ENCODE assay signal across 19 cellular contexts in genomic region chr1:20342294-20343148, GRCh38. TPM values are rescaled to one million over a fixed set of nuclear protein-coding genes. Genes with fewer than 3 reads are reported as not detected.
DNase-seq lines count a peak whose midpoint lies in the region; ATAC-seq, FAIRE-seq and TF ChIP-seq lines count a peak whose summit lies in the region.
"Had no signal": no experiment of that assay in that cellular context is flagged by ENCODE, and none has a peak within 500 bp of the region (broad histone marks: within the 10 kb centered on the region; RNA-seq: fewer than 3 reads in every experiment).

No MANE protein-coding gene starts in this region.

- no peaks in the 10 kb centered on the region for H3K79me2 ChIP-seq in HepG2 (ENCODE audit: insufficient read depth, low read length)

- no peaks in the 10 kb centered on the region for H3K9me3 Mint-ChIP-seq in type B pancreatic cell

- H3K27ac ChIP-seq in heart right ventricle (no peak overlapping the region), WERI-Rb-1 (no peak overlapping the region), iPS-20b (ENCODE audit: low read length) (no peak overlapping the region), suprapubic skin (no peak overlapping the region), HepG2 (ENCODE audit: extremely low read length, insufficient read depth, low read length) (no peak overlapping the region)
- H3K27ac ChIP-seq: adrenal gland, RWPE1, tibial artery had no signal

- H3K9me3 ChIP-seq in heart right ventricle (peaks cover 0 to 10% (median 0%) of the 10 kb centered on the region in 11 donors), WERI-Rb-1 (ENCODE audit: severe bottlenecking) (no peaks in the 10 kb centered on the region), iPS-20b (ENCODE audit: insufficient read depth, low read depth, low read length) (no peaks in the 10 kb centered on the region), suprapubic skin (no peaks in the 10 kb centered on the region), HepG2 (ENCODE audit: low read length) (no peaks in the 10 kb centered on the region)
- H3K9me3 ChIP-seq: adrenal gland, tibial artery had no signal

- ATAC-seq in heart right ventricle (peak in 3 of 8 donors; percentile 8 to 40 (median 20)), HepG2 (no peak; the same call in 2 of the 3 replicates), HG02884 (IDR thresholded peaks at IDR 0.05; ENCODE audit: unreplicated experiment) (no peak)

- TF ChIP-seq POLR2A in suprapubic skin (IDR thresholded peaks at IDR 0.05) (no peak), HepG2 (IDR thresholded peaks at IDR 0.05; ENCODE audit: insufficient read depth in 1 of 2, low read depth in 2 of 2, low read length in 2 of 2) (no peak)

- no peak overlapping the region for H2AFZ ChIP-seq in HepG2 (ENCODE audit: low read length)

- H3K9ac ChIP-seq in iPS-20b (ENCODE audit: low read depth, low read length) (no peak overlapping the region), HepG2 (ENCODE audit: insufficient read depth, low read depth, low read length) (no peak overlapping the region)

- 52% methylated on average over 17 of the region's 17 CpGs for WGBS in heart right ventricle, 2 donors
- WGBS in suprapubic skin = 71% methylated on average over 8 of the region's 17 CpGs
- 48% methylated on average over 12 of the region's 17 CpGs for WGBS in HepG2 (ENCODE audit: low lambda C conversion rate)

- no peak for FAIRE-seq in HepG2 (lab: Jason Lieb, UNC)
- FAIRE-seq: colon, GM18507 had no signal

- no peak for TF ChIP-seq RAD21 in HepG2 (CRISPR knock-in tag; IDR thresholded peaks at IDR 0.05)

- H3K36me3 ChIP-seq in heart right ventricle = no peaks in the 10 kb centered on the region
- H3K36me3 ChIP-seq in WERI-Rb-1 = no peaks in the 10 kb centered on the region
- no peaks in the 10 kb centered on the region for H3K36me3 ChIP-seq in iPS-20b (ENCODE audit: insufficient read depth, low read depth, low read length)
- H3K36me3 ChIP-seq in suprapubic skin = no peaks in the 10 kb centered on the region
- H3K36me3 ChIP-seq in HepG2 (replicated peaks in 1 of 2; ENCODE audit: control insufficient read depth in 1 of 2, insufficient read depth in 2 of 2, low read length in 2 of 2) = no peaks in the 10 kb centered on the region
- H3K36me3 ChIP-seq: adrenal gland, tibial artery had no signal

- peaks cover 0 to 36% (median 22%) of the 10 kb centered on the region in 7 donors for H3K27me3 ChIP-seq in heart right ventricle
- no peaks in the 10 kb centered on the region for H3K27me3 ChIP-seq in WERI-Rb-1 (ENCODE audit: insufficient read depth, low read depth, severe bottlenecking)
- peaks cover 19% of the 10 kb centered on the region for H3K27me3 ChIP-seq in iPS-20b (ENCODE audit: insufficient read depth, low read length)
- peaks cover 50% of the 10 kb centered on the region for H3K27me3 ChIP-seq in suprapubic skin
- H3K27me3 ChIP-seq in HepG2 (ENCODE audit: control insufficient read depth in 1 of 2, insufficient read depth in 2 of 2, low read length in 2 of 2) = peaks cover 1 to 7% of the 10 kb centered on the region in 2 experiments; a peak in 1 of 5 replicates
- H3K27me3 ChIP-seq: adrenal gland had no signal

- no peak overlapping the region for H3K4me3 Mint-ChIP-seq in type B pancreatic cell
- H3K4me3 Mint-ChIP-seq: T-helper 1 cell treated with Interleukin-12 subunit alpha and Interleukin-12 subunit beta and Interleukin-4 antibody, amounts not matched to agents 30 μg/mL and 1 μg/mL, for 36 hours had no signal

- POLR2A ChIA-PET in HepG2 (lab: Yijun Ruan, JAX) = no interaction called here

- peak overlapping the region in 7 of 10 donors; percentile 12 to 40 (median 30) for H3K4me3 ChIP-seq in heart right ventricle
- H3K4me3 ChIP-seq in WERI-Rb-1 (ENCODE audit: low read depth, low read length) = peak overlapping the region; percentile 43
- H3K4me3 ChIP-seq in iPS-20b (ENCODE audit: low read length) = peak overlapping the region; percentile 60; the same call in 1 of the 2 replicates
- peak overlapping the region; percentile 35 for H3K4me3 ChIP-seq in suprapubic skin
- no peak overlapping the region for H3K4me3 ChIP-seq in HepG2 (replicated peaks in 1 of 3; ENCODE audit: insufficient read depth in 1 of 3, low read depth in 2 of 3, low read length in 3 of 3)

- H3K4me1 ChIP-seq in heart right ventricle = peaks cover 0 to 6% (median 0%) of the 10 kb centered on the region in 9 donors
- peaks cover 3% of the 10 kb centered on the region; the same call in 1 of the 2 replicates for H3K4me1 ChIP-seq in iPS-20b (ENCODE audit: insufficient read depth, low read length)
- peaks cover 8% of the 10 kb centered on the region for H3K4me1 ChIP-seq in suprapubic skin
- no peaks in the 10 kb centered on the region for H3K4me1 ChIP-seq in HepG2 (ENCODE audit: insufficient read depth, low read length)

- in situ Hi-C loops in HepG2 (cut with HindIII; ENCODE audit: extremely low pct_ligation_motif_present, low pct_unique_long_range_greater_than_20kb) = no loop called here

- no TSS peak for BruUV-seq in HepG2 (replicated peaks; lab: Mats Ljungman, UMichigan)

- H3K4me2 ChIP-seq in HepG2 (ENCODE audit: low read depth, low read length) = no peak overlapping the region

- peaks cover 34% of the 10 kb centered on the region for H3K27me3 Mint-ChIP-seq in type B pancreatic cell

- intact Hi-C loops in heart right ventricle (cut with DNase I) = no loop called here
- intact Hi-C loops in cardiac septum (cut with DNase I) = no loop called here
- intact Hi-C loops in HepG2 (cut with micrococcal nuclease; ENCODE audit: unreplicated experiment) = no loop called here

- no peak for TF ChIP-seq CTCF in heart right ventricle (IDR thresholded peaks at IDR 0.05)
- TF ChIP-seq CTCF in WERI-Rb-1 (IDR thresholded peaks at IDR 0.05; ENCODE audit: low read depth, low read length) = no peak
- no peak for TF ChIP-seq CTCF in suprapubic skin (IDR thresholded peaks at IDR 0.05)
- TF ChIP-seq CTCF in HepG2 (CRISPR knock-in tag; IDR thresholded peaks at IDR 0.05) = no peak
- no peak for TF ChIP-seq CTCF in type B pancreatic cell (conservative IDR thresholded peaks at IDR 0.05)

- no peaks in the 10 kb centered on the region for H3K36me3 Mint-ChIP-seq in type B pancreatic cell

- no peak for TF ChIP-seq EP300 in suprapubic skin (IDR thresholded peaks at IDR 0.05)
- TF ChIP-seq EP300 in HepG2 (IDR thresholded peaks at IDR 0.05; ENCODE audit: low read depth in 2 of 2, low read length in 2 of 2) = no peak
- TF ChIP-seq EP300 in HepG2 (CRISPR knock-in tag; IDR thresholded peaks at IDR 0.05; ENCODE audit: borderline replicate concordance) = no peak

- peaks cover 4% of the 10 kb centered on the region for H3K4me1 Mint-ChIP-seq in type B pancreatic cell (ENCODE audit: unreplicated experiment)

- H3K27ac Mint-ChIP-seq in type B pancreatic cell = no peak overlapping the region
- H3K27ac Mint-ChIP-seq: naive thymus-derived CD4-positive, alpha-beta T cell; T-helper 1 cell treated with Interleukin-12 subunit alpha and Interleukin-12 subunit beta and Interleukin-4 antibody, amounts not matched to agents 30 μg/mL and 1 μg/mL, for 36 hours had no signal

- H4K20me1 ChIP-seq in HepG2 (ENCODE audit: insufficient read depth, low read length) = no peaks in the 10 kb centered on the region

- DNase-seq in heart right ventricle (no peak), cardiac septum (ENCODE audit: low spot score) (no peak), WERI-Rb-1 (no peak), suprapubic skin (ENCODE audit: low spot score in 2 of 2) (no peak), HepG2 (ENCODE audit: low spot score) (no peak), type B pancreatic cell (ENCODE audit: extremely low spot score, unreplicated experiment) (no peak)
- DNase-seq: NCI-H1694 treated with DMSO at 0.1 percent for 48 hours, NCI-H774, tibial artery had no signal

- CTCF ChIA-PET in HepG2 (lab: Yijun Ruan, JAX; ENCODE audit: low intra/inter-chr PET ratio, low total read pairs) = no interaction called here

RNA-seq across cellular contexts. Expression of gene VWA5B1, which starts 51.8 kb away (rescaled TPM):
- 1 to 10 TPM in 1 of 10 donors, under 1 TPM in 1, not detected in 8; 0.18 to 1.2 TPM for total RNA-seq in heart right ventricle
- under 1 TPM in 1 of 2 donors, not detected in 1; 0.03 TPM for polyA plus RNA-seq in heart right ventricle
- total RNA-seq in cardiac septum = not detected
- total RNA-seq in suprapubic skin = under 1 TPM in 1 of 4 donors, not detected in 3; 0.16 TPM
- total RNA-seq in HepG2 (2016; rRNA removed; fragmentation: Illumina TruSeq; extraction: Trizol) = not detected in 2 replicates
- not detected in 2 replicates for total RNA-seq in HepG2 (2016; cell fraction: cytosol; rRNA removed; fragmentation: Illumina TruSeq; extraction: Trizol; ENCODE audit: low read depth)
- not detected in 2 replicates for total RNA-seq in HepG2 (2016; cell fraction: insoluble cytoplasmic fraction; rRNA removed; fragmentation: Illumina TruSeq; extraction: Trizol)
- total RNA-seq in HepG2 (2016; cell fraction: membrane; rRNA removed; fragmentation: Illumina TruSeq; extraction: Trizol) = not detected in 2 replicates
- not detected in 2 replicates for total RNA-seq in HepG2 (2016; cell fraction: nucleus; rRNA removed; fragmentation: Illumina TruSeq; extraction: Trizol)
- not detected in 2 replicates for polyA plus RNA-seq in HepG2 (2011; rRNA removed)
- polyA plus RNA-seq in HepG2 (2011; cell fraction: cytosol; rRNA removed) = not detected in 2 replicates
- polyA plus RNA-seq in HepG2 (2011; cell fraction: nucleus; rRNA removed) = not detected in 2 replicates
- polyA plus RNA-seq in HepG2 (2012) = not detected in 2 replicates
- polyA plus RNA-seq in HepG2 (2016; cell fraction: cytosol; fragmentation: Illumina TruSeq; extraction: Trizol; ENCODE audit: low read depth) = not detected in 2 replicates
- not detected in 2 replicates for polyA plus RNA-seq in HepG2 (2016; cell fraction: insoluble cytoplasmic fraction; fragmentation: Illumina TruSeq; extraction: Trizol; ENCODE audit: low read depth)
- polyA plus RNA-seq in HepG2 (2016; cell fraction: membrane; fragmentation: Illumina TruSeq; extraction: Trizol; ENCODE audit: low read depth) = not detected in 2 replicates
- not detected in 2 replicates for polyA plus RNA-seq in HepG2 (2016; cell fraction: nucleus; fragmentation: Illumina TruSeq; extraction: Trizol; ENCODE audit: insufficient read depth, low read depth)
- polyA minus RNA-seq in HepG2 (2011; rRNA and poly(A)+ RNA removed; ENCODE audit: low replicate concordance) = not detected in 2 replicates
- not detected in 2 replicates for polyA minus RNA-seq in HepG2 (2011; cell fraction: cytosol; rRNA and poly(A)+ RNA removed)
- polyA minus RNA-seq in HepG2 (2011; cell fraction: nucleus; rRNA and poly(A)+ RNA removed) = not detected in 2 replicates
- total RNA-seq in type B pancreatic cell (ENCODE audit: low replicate concordance) = 1.9 and 2.8 TPM in 2 replicates
- total RNA-seq: epithelial cell of proximal tubule, glomerular endothelial cell had no signal

Comparison
In these comparisons a context has a peak if more than half of its experiments do, and no peak if none do; other contexts are left out.
1. H3K4me3 ChIP-seq: peak in heart right ventricle (7 of 10), WERI-Rb-1 (single experiment), iPS-20b (single experiment) and suprapubic skin (single experiment); none in HepG2 (0 of 3).